15 cellular contexts compared by ENCODE assay signal in genomic region chr11:95559899-95560298, GRCh38.
"Had no signal": no experiment of that assay in that cellular context is flagged by ENCODE, and none has a peak within 500 bp of the region (broad histone marks: within the 10 kb centered on the region; RNA-seq: fewer than 3 reads in every experiment).

No MANE protein-coding gene starts in this region.

- DNase-seq: activated CD4-positive, alpha-beta memory T cell treated with anti-CD3 and anti-CD28 coated beads, Interleukin-2, amount 10 ng/mL, durations not matched to agents 7 days and 5 days; activated CD8-positive, alpha-beta memory T cell treated with anti-CD3 and anti-CD28 coated beads, Interleukin-2, amount 50 U/mL, for 4 hours; activated naive CD8-positive, alpha-beta T cell treated with anti-CD3 and anti-CD28 coated beads, Interleukin-2, amount 50 U/mL, for 24 hours; activated T-cell treated with anti-CD3 and anti-CD28 coated beads, Interleukin-2, amount 50 U/mL, for 72 hours; caudate nucleus; cortex of kidney; effector CD8-positive, alpha-beta T cell; hippocampal formation; left cardiac atrium; naive thymus-derived CD4-positive, alpha-beta T cell; sigmoid colon; stimulated activated CD4-positive, alpha-beta T cell treated with anti-CD3 and anti-CD28 coated beads, Interleukin-2, amount 100 ng/mL, for 48 hours; stimulated activated naive CD8-positive, alpha-beta T cell treated with anti-CD3 and anti-CD28 coated beads, Interleukin-15, Interleukin-2, amounts not matched to agents 100 U/mL and 50 U/mL, for 24 hours; T1000; testis had no signal

- H3K4me1 ChIP-seq: testis had no signal

- H3K4me3 ChIP-seq: sigmoid colon, testis had no signal

- H3K4me3 Mint-ChIP-seq: activated CD4-positive, alpha-beta memory T cell treated with anti-CD3 and anti-CD28 coated beads, Interleukin-2, amount 10 ng/mL, durations not matched to agents 7 days and 5 days; activated naive CD8-positive, alpha-beta T cell treated with anti-CD3 and anti-CD28 coated beads, Interleukin-2, amount 50 U/mL, for 24 hours; activated T-cell treated with anti-CD3 and anti-CD28 coated beads, Interleukin-2, amount 50 U/mL, for 72 hours; naive thymus-derived CD4-positive, alpha-beta T cell had no signal

- H3K36me3 ChIP-seq: sigmoid colon had no signal

- H3K27ac ChIP-seq: testis had no signal

- H3K27ac Mint-ChIP-seq: activated CD4-positive, alpha-beta memory T cell treated with anti-CD3 and anti-CD28 coated beads, Interleukin-2, amount 10 ng/mL, durations not matched to agents 7 days and 5 days; activated naive CD8-positive, alpha-beta T cell treated with anti-CD3 and anti-CD28 coated beads, Interleukin-2, amount 50 U/mL, for 24 hours; activated T-cell treated with anti-CD3 and anti-CD28 coated beads, Interleukin-2, amount 50 U/mL, for 72 hours had no signal

- H3K27me3 Mint-ChIP-seq: activated CD4-positive, alpha-beta memory T cell treated with anti-CD3 and anti-CD28 coated beads, Interleukin-2, amount 10 ng/mL, durations not matched to agents 7 days and 5 days; activated naive CD8-positive, alpha-beta T cell treated with anti-CD3 and anti-CD28 coated beads, Interleukin-2, amount 50 U/mL, for 24 hours had no signal

- H3K9me3 Mint-ChIP-seq: activated CD4-positive, alpha-beta memory T cell treated with anti-CD3 and anti-CD28 coated beads, Interleukin-2, amount 10 ng/mL, durations not matched to agents 7 days and 5 days; activated naive CD8-positive, alpha-beta T cell treated with anti-CD3 and anti-CD28 coated beads, Interleukin-2, amount 50 U/mL, for 24 hours had no signal

- ATAC-seq: activated naive CD8-positive, alpha-beta T cell treated with anti-CD3 and anti-CD28 coated beads, Interleukin-2, amount 50 U/mL, for 24 hours; activated T-cell treated with anti-CD3 and anti-CD28 coated beads, Interleukin-2, amount 50 U/mL, for 72 hours; naive thymus-derived CD4-positive, alpha-beta T cell; stimulated activated naive CD8-positive, alpha-beta T cell treated with anti-CD3 and anti-CD28 coated beads, Interleukin-15, Interleukin-2, amounts not matched to agents 100 U/mL and 50 U/mL, for 24 hours had no signal

- H3K9me3 ChIP-seq: sigmoid colon, testis had no signal

- H3K27me3 ChIP-seq: sigmoid colon, testis had no signal
